8 cellular contexts compared by ENCODE assay signal in genomic region chr6:42726485-42727083, GRCh38. TPM values are rescaled to one million over a fixed set of nuclear protein-coding genes. Genes with fewer than 3 reads are reported as not detected.
DNase-seq lines count a peak whose midpoint lies in the region; ATAC-seq and TF ChIP-seq lines count a peak whose summit lies in the region.

No MANE protein-coding gene starts in this region.

- no peaks in the 10 kb centered on the region for H3K4me1 ChIP-seq in mesenchymal stem cell (ENCODE audit: control insufficient read depth, insufficient read depth, low read depth, low read length)

- no peak overlapping the region for H3K23ac ChIP-seq in mesenchymal stem cell (ENCODE audit: low read length in 2 of 2)

- peak; percentile 86 for TF ChIP-seq CTCF in AG09309 (IDR thresholded peaks at IDR 0.05; ENCODE audit: control insufficient read depth, insufficient read depth, low read depth, low read length, missing control alignments)

- no peak overlapping the region for H4K91ac ChIP-seq in mesenchymal stem cell (ENCODE audit: low read length)

- peaks cover 2% of the 10 kb centered on the region for H3K27me3 Mint-ChIP-seq in activated CD8-positive, alpha-beta T cell treated with anti-CD3 and anti-CD28 coated beads, Interleukin-2, amount 10 ng/mL, durations not matched to agents 7 days and 5 days (ENCODE audit: low read depth)
- H3K27me3 Mint-ChIP-seq in effector memory CD8-positive, alpha-beta T cell, result no peaks in the 10 kb centered on the region

- H3K14ac ChIP-seq in mesenchymal stem cell (ENCODE audit: low read length in 2 of 2), result no peak overlapping the region

- H2BK5ac ChIP-seq in mesenchymal stem cell (ENCODE audit: low read depth, low read length, poor library complexity, severe bottlenecking), result no peak overlapping the region

- 30% methylated on average over 13 of the region's 14 CpGs for WGBS in mesenchymal stem cell

- H3K9me3 ChIP-seq in mesenchymal stem cell (ENCODE audit: control insufficient read depth, low read length), result no peaks in the 10 kb centered on the region

- no peak overlapping the region for H3K4me2 ChIP-seq in mesenchymal stem cell (ENCODE audit: low read length, poor library complexity, severe bottlenecking)

- H3K36me3 ChIP-seq in mesenchymal stem cell (ENCODE audit: control insufficient read depth in 1 of 2, insufficient read depth in 2 of 2, low read depth in 1 of 2, low read length in 2 of 2), result no peaks in the 10 kb centered on the region

- no peak overlapping the region for H2AK5ac ChIP-seq in mesenchymal stem cell (ENCODE audit: low read length, severe bottlenecking)

- ATAC-seq in GM18909 (IDR thresholded peaks at IDR 0.05; ENCODE audit: poor library complexity, unreplicated experiment), result peak; percentile 76
- peak; percentile 94 for ATAC-seq in activated CD8-positive, alpha-beta T cell treated with anti-CD3 and anti-CD28 coated beads, Interleukin-2, amount 10 ng/mL, durations not matched to agents 7 days and 5 days
- ATAC-seq in effector memory CD8-positive, alpha-beta T cell (replicated peaks), result peak; percentile 98

- POLR2A ChIA-PET in activated CD8-positive, alpha-beta T cell treated with anti-CD3 and anti-CD28 coated beads, Interleukin-2, amount 10 ng/mL, durations not matched to agents 7 days and 5 days (lab: Charles Lee), result interaction anchor here (0.7 to 3.3 kb wide), 12 partner anchors 17 to 164 kb away, joined by 3 to 18 read pairs (median 5); partner anchors contain the start of genes RPL7L1 and TBCC

- H3K4me3 Mint-ChIP-seq in activated CD8-positive, alpha-beta T cell treated with anti-CD3 and anti-CD28 coated beads, Interleukin-2, amount 10 ng/mL, durations not matched to agents 7 days and 5 days, result peak overlapping the region; percentile 71
- H3K4me3 Mint-ChIP-seq in effector memory CD8-positive, alpha-beta T cell, result peak overlapping the region; percentile 78 to 79

- H2BK12ac ChIP-seq in mesenchymal stem cell (ENCODE audit: low read length in 2 of 2), result no peak overlapping the region

- no peaks in the 10 kb centered on the region for H3K79me1 ChIP-seq in mesenchymal stem cell (replicated peaks; ENCODE audit: low read length, poor library complexity, severe bottlenecking)

- H3K18ac ChIP-seq in mesenchymal stem cell (ENCODE audit: low read depth in 1 of 2, low read length in 2 of 2), result no peak overlapping the region

- H3K4ac ChIP-seq in mesenchymal stem cell (ENCODE audit: low read depth in 1 of 2, low read length in 2 of 2), result no peak overlapping the region

- peak overlapping the region; percentile 92 for H3K27ac Mint-ChIP-seq in activated CD8-positive, alpha-beta T cell treated with anti-CD3 and anti-CD28 coated beads, Interleukin-2, amount 10 ng/mL, durations not matched to agents 7 days and 5 days
- H3K27ac Mint-ChIP-seq in effector memory CD8-positive, alpha-beta T cell, result peak overlapping the region; percentile 82 to 89

- H2AFZ ChIP-seq in mesenchymal stem cell (ENCODE audit: low read depth, low read length), result no peak overlapping the region

- H3K36me3 Mint-ChIP-seq in activated CD8-positive, alpha-beta T cell treated with anti-CD3 and anti-CD28 coated beads, Interleukin-2, amount 10 ng/mL, durations not matched to agents 7 days and 5 days (ENCODE audit: low read depth), result no peaks in the 10 kb centered on the region
- H3K36me3 Mint-ChIP-seq in effector memory CD8-positive, alpha-beta T cell (ENCODE audit: insufficient read depth), result peaks cover 6% of the 10 kb centered on the region

- H3K4me3 ChIP-seq in AG09309 (ENCODE audit: control insufficient read depth, low read depth, low read length) (peak overlapping the region; percentile 24), mesenchymal stem cell (ENCODE audit: insufficient read depth in 1 of 2, low read depth in 1 of 2, low read length in 2 of 2) (peak overlapping the region in 1 of 2 experiments; percentile 66)

- no peak overlapping the region for H2BK15ac ChIP-seq in mesenchymal stem cell (ENCODE audit: low read depth, poor library complexity, severe bottlenecking)

- CTCF ChIA-PET in activated CD8-positive, alpha-beta T cell treated with anti-CD3 and anti-CD28 coated beads, Interleukin-2, amount 10 ng/mL, durations not matched to agents 7 days and 5 days (lab: Charles Lee), result interaction anchor here (0.6 to 7.6 kb wide), 49 partner anchors 9 to 512 kb away, joined by 3 to 135 read pairs (median 4); partner anchors contain the start of genes RPL7L1 and TBCC

- H3K27ac ChIP-seq in mesenchymal stem cell (ENCODE audit: low read length, poor library complexity, severe bottlenecking), result no peak overlapping the region

- H3K9ac ChIP-seq in mesenchymal stem cell (ENCODE audit: low read length), result peak overlapping the region; percentile 90

- H4K8ac ChIP-seq in mesenchymal stem cell (ENCODE audit: low read length), result no peak overlapping the region

- peak; percentile 75 for DNase-seq in AG09309 (ENCODE audit: low read depth)
- DNase-seq in HK-2 (ENCODE audit: unreplicated experiment), result peak; percentile 50
- peak; percentile 82 for DNase-seq in NCI-H82 treated with DMSO at 0.1 percent for 48 hours (lab: John Stamatoyannopoulos, UW; ENCODE audit: unreplicated experiment)
- peak; percentile 85 for DNase-seq in activated CD8-positive, alpha-beta T cell treated with anti-CD3 and anti-CD28 coated beads, Interleukin-2, amount 10 ng/mL, durations not matched to agents 7 days and 5 days
- peak; percentile 61 to 68 (median 65) for DNase-seq in effector memory CD8-positive, alpha-beta T cell
- DNase-seq in mesenchymal stem cell, result peak; percentile 90
- DNase-seq in stimulated activated CD8-positive, alpha-beta memory T cell treated with anti-CD3 and anti-CD28 coated beads, Interleukin-15, amount 100 ng/mL, for 1 hour (ENCODE audit: low read depth), result peak; percentile 48

- H3K27me3 ChIP-seq in mesenchymal stem cell (ENCODE audit: control insufficient read depth in 1 of 2, insufficient read depth in 1 of 2, low read length in 2 of 2), result no peaks in the 10 kb centered on the region

- H3K9me3 Mint-ChIP-seq in activated CD8-positive, alpha-beta T cell treated with anti-CD3 and anti-CD28 coated beads, Interleukin-2, amount 10 ng/mL, durations not matched to agents 7 days and 5 days (ENCODE audit: insufficient read depth), result no peaks in the 10 kb centered on the region
- no peaks in the 10 kb centered on the region for H3K9me3 Mint-ChIP-seq in effector memory CD8-positive, alpha-beta T cell

- peaks cover 19% of the 10 kb centered on the region for H3K4me1 Mint-ChIP-seq in activated CD8-positive, alpha-beta T cell treated with anti-CD3 and anti-CD28 coated beads, Interleukin-2, amount 10 ng/mL, durations not matched to agents 7 days and 5 days (ENCODE audit: low read depth)
- H3K4me1 Mint-ChIP-seq in effector memory CD8-positive, alpha-beta T cell (ENCODE audit: low read depth in 2 of 2), result peaks cover 18 to 19% of the 10 kb centered on the region in 2 donors

- no peak overlapping the region for H2BK120ac ChIP-seq in mesenchymal stem cell (ENCODE audit: low read depth, low read length)

RNA-seq across cellular contexts. Expression of gene PRPH2, which starts 4.2 kb away (rescaled TPM):
- not detected for total RNA-seq in activated CD8-positive, alpha-beta T cell treated with anti-CD3 and anti-CD28 coated beads, Interleukin-2, amount 10 ng/mL, durations not matched to agents 7 days and 5 days
- polyA plus RNA-seq in mesenchymal stem cell (2013, experiment 1 of 2), result 0.03 TPM
- 0.07 TPM for polyA plus RNA-seq in mesenchymal stem cell (2013, experiment 2 of 2)

RNA-seq across cellular contexts. Expression of gene TBCC, which starts 19.3 kb away (rescaled TPM):
- total RNA-seq in activated CD8-positive, alpha-beta T cell treated with anti-CD3 and anti-CD28 coated beads, Interleukin-2, amount 10 ng/mL, durations not matched to agents 7 days and 5 days, result 10 to 100 TPM; 26.7 to 29.1 TPM
- polyA plus RNA-seq in mesenchymal stem cell (2013, experiment 1 of 2), result 20.5 TPM
- 22.6 TPM for polyA plus RNA-seq in mesenchymal stem cell (2013, experiment 2 of 2)

RNA-seq across cellular contexts. Expression of gene BICRAL, which starts 55.3 kb away (rescaled TPM):
- 10 to 100 TPM; 18.0 to 18.8 TPM for total RNA-seq in activated CD8-positive, alpha-beta T cell treated with anti-CD3 and anti-CD28 coated beads, Interleukin-2, amount 10 ng/mL, durations not matched to agents 7 days and 5 days
- 3.9 TPM for polyA plus RNA-seq in mesenchymal stem cell (2013, experiment 1 of 2)
- polyA plus RNA-seq in mesenchymal stem cell (2013, experiment 2 of 2), result 3.5 TPM
